In genomic region chr9:1411826-1412225, GRCh38 we compare ENCODE assay signal across 8 cellular contexts.
"Had no signal": no experiment of that assay in that cellular context is flagged by ENCODE, and none has a peak within 500 bp of the region (broad histone marks: within the 10 kb centered on the region; RNA-seq: fewer than 3 reads in every experiment).

No MANE protein-coding gene starts in this region.

- DNase-seq: H9, HCEC 1CT, IMR-90 had no signal

- H3K4me3 Mint-ChIP-seq: GM23338, H9 had no signal

- FAIRE-seq: H1, H54, HTR-8/SVneo, K562 had no signal

- H3K4me2 ChIP-seq: GM23338 had no signal

- H2AFZ ChIP-seq: GM23338 had no signal

- ATAC-seq: GM23338, K562 had no signal

- H3K27ac Mint-ChIP-seq: GM23338, H9 had no signal

- H3K4me3 ChIP-seq: GM23338, K562 had no signal

- H3K4me1 Mint-ChIP-seq: GM23338, H9 had no signal

- H3K9me3 Mint-ChIP-seq: GM23338 had no signal
